In genomic region chr1:15332952-15333715, GRCh38 we compare ENCODE assay signal across 20 cellular contexts.
"Had no signal": no experiment of that assay in that cellular context is flagged by ENCODE, and none has a peak within 500 bp of the region (broad histone marks: within the 10 kb centered on the region; RNA-seq: fewer than 3 reads in every experiment).

No MANE protein-coding gene starts in this region.

- DNase-seq: dermis blood vessel endothelial cell; foreskin keratinocyte; head of caudate nucleus; kidney; left colon; left ventricle myocardium superior; mesendoderm; naive B cell; small intestine; stimulated activated CD4-positive, alpha-beta T cell treated with anti-CD3 and anti-CD28 coated beads, Interleukin-4, amount 100 ng/mL, for 1 hour; stimulated activated CD8-positive, alpha-beta memory T cell treated with anti-CD3 and anti-CD28 coated beads, Interleukin-4, amount 100 ng/mL, for 48 hours; stimulated activated naive CD8-positive, alpha-beta T cell treated with anti-CD3 and anti-CD28 coated beads, Interleukin-15, Interleukin-2, amounts not matched to agents 100 U/mL and 50 U/mL, for 24 hours; tibial artery had no signal

- ATAC-seq: foreskin keratinocyte; left colon; left ventricle myocardium superior; stimulated activated effector memory CD8-positive, alpha-beta T cell treated with anti-CD3 and anti-CD28 coated beads, Interleukin-12 subunit alpha, Interleukin-12 subunit beta, amount 100 ng/mL, for 72 hours; stimulated activated naive CD8-positive, alpha-beta T cell treated with anti-CD3 and anti-CD28 coated beads, Interleukin-15, Interleukin-2, amounts not matched to agents 100 U/mL and 50 U/mL, for 24 hours; upper lobe of right lung had no signal

- H3K9me3 Mint-ChIP-seq: naive B cell; stimulated activated effector memory CD8-positive, alpha-beta T cell treated with anti-CD3 and anti-CD28 coated beads, Interleukin-12 subunit alpha, Interleukin-12 subunit beta, amount 100 ng/mL, for 72 hours had no signal

- H3K27ac Mint-ChIP-seq: naive B cell had no signal

- H3K9me3 ChIP-seq: neutrophil, right atrium auricular region, suprapubic skin, tibial artery, upper lobe of right lung, vagina had no signal

- H3K4me3 Mint-ChIP-seq: naive B cell; stimulated activated effector memory CD8-positive, alpha-beta T cell treated with anti-CD3 and anti-CD28 coated beads, Interleukin-12 subunit alpha, Interleukin-12 subunit beta, amount 100 ng/mL, for 72 hours had no signal

- H3K36me3 Mint-ChIP-seq: naive B cell; stimulated activated effector memory CD8-positive, alpha-beta T cell treated with anti-CD3 and anti-CD28 coated beads, Interleukin-12 subunit alpha, Interleukin-12 subunit beta, amount 100 ng/mL, for 72 hours had no signal

- H3K4me3 ChIP-seq: hepatocyte, right atrium auricular region, suprapubic skin, tibial artery, upper lobe of right lung, vagina had no signal

- H3K36me3 ChIP-seq: neutrophil, right atrium auricular region, suprapubic skin, tibial artery, upper lobe of right lung, vagina had no signal

- H3K27ac ChIP-seq: foreskin keratinocyte, hepatocyte, neutrophil, right atrium auricular region, suprapubic skin, tibial artery, upper lobe of right lung, vagina had no signal

- H3K27me3 ChIP-seq: foreskin keratinocyte, hepatocyte, right atrium auricular region, suprapubic skin, tibial artery, upper lobe of right lung, vagina had no signal
